Comparison of ENCODE assay signal across 8 cellular contexts in the genomic region with DNA sequence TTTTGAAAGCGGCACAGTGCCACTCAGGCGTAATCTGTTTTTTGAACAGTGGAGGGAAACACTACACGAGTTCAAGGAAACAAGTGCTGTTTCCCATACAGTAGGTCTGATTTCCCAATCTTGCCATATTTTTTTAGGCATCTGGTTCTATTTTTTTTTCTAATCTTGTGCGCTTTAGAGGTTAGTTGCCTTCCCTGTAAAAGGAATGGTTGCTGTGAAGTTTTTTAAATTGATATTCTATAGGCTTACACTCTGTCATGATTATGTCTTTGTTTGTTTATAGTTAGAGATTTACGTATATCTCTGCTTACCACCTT. TPM values are rescaled to one million over a fixed set of nuclear protein-coding genes. Genes with fewer than 3 reads are reported as not detected.
DNase-seq lines count a peak whose midpoint lies in the region; ATAC-seq and TF ChIP-seq lines count a peak whose summit lies in the region.

No MANE protein-coding gene starts in this region.

- peak overlapping the region; percentile 99 for H3K4me3 ChIP-seq in AG10803 (ENCODE audit: low read length)
- H3K4me3 ChIP-seq in LNCaP clone FGC (ENCODE audit: low read depth, low read length): peak overlapping the region; percentile 97
- H3K4me3 ChIP-seq in duodenal mucosa (ENCODE audit: low read depth in 1 of 2, low read length in 2 of 2): peak overlapping the region; percentile 100

- H3K4me1 ChIP-seq in duodenal mucosa (ENCODE audit: control insufficient read depth in 1 of 2, insufficient read depth in 2 of 2, low read length in 2 of 2): peaks cover 17 to 25% of the 10 kb centered on the region in 2 donors

- H3K36me3 ChIP-seq in duodenal mucosa (ENCODE audit: control insufficient read depth in 1 of 2, insufficient read depth in 2 of 2, low read length in 2 of 2): no peaks in the 10 kb centered on the region

- H3K36me3 Mint-ChIP-seq in natural killer cell treated with Interleukin-12 subunit alpha and Interleukin-12 subunit beta and Interleukin-15 and Interleukin-18, amount 100 ng/mL, for 72 hours: no peaks in the 10 kb centered on the region

- no peaks in the 10 kb centered on the region for H3K9me3 Mint-ChIP-seq in natural killer cell treated with Interleukin-12 subunit alpha and Interleukin-12 subunit beta and Interleukin-15 and Interleukin-18, amount 100 ng/mL, for 72 hours

- H3K27ac Mint-ChIP-seq in natural killer cell treated with Interleukin-12 subunit alpha and Interleukin-12 subunit beta and Interleukin-15 and Interleukin-18, amount 100 ng/mL, for 72 hours: peak overlapping the region; percentile 96

- TF ChIP-seq CTCF in AG10803 (conservative IDR thresholded peaks at IDR 0.05; ENCODE audit: low read length) (peak; percentile 16; the same call in 1 of the 2 replicates), LNCaP clone FGC (IDR thresholded peaks at IDR 0.05; ENCODE audit: control insufficient read depth, extremely low read depth, insufficient read depth) (no peak)

- no peaks in the 10 kb centered on the region for H3K27me3 Mint-ChIP-seq in natural killer cell treated with Interleukin-12 subunit alpha and Interleukin-12 subunit beta and Interleukin-15 and Interleukin-18, amount 100 ng/mL, for 72 hours

- H3K9me3 ChIP-seq in duodenal mucosa (ENCODE audit: control insufficient read depth in 1 of 2, low read length in 2 of 2): no peaks in the 10 kb centered on the region

- peak overlapping the region; percentile 36 to 71 for H3K9ac ChIP-seq in duodenal mucosa (ENCODE audit: low read depth in 1 of 2, low read length in 2 of 2)

- no peak for DNase-seq in AG10803 (ENCODE audit: low read depth)
- no peak for DNase-seq in LNCaP clone FGC (ENCODE audit: low read depth)
- DNase-seq in natural killer cell treated with Interleukin-12 subunit alpha and Interleukin-12 subunit beta and Interleukin-15 and Interleukin-18, amount 100 ng/mL, for 72 hours (ENCODE audit: low spot score): no peak
- no peak for DNase-seq in superior temporal gyrus (ENCODE audit: extremely low spot score)
- DNase-seq in activated CD4-positive, CD25-positive, alpha-beta regulatory T cell treated with anti-CD3 and anti-CD28 coated beads, Interleukin-2, amount 50 U/mL, for 72 hours: no peak
- no peak for DNase-seq in SW 1271 (lab: John Stamatoyannopoulos, UW)

- peak overlapping the region; percentile 100 for H3K4me3 Mint-ChIP-seq in natural killer cell treated with Interleukin-12 subunit alpha and Interleukin-12 subunit beta and Interleukin-15 and Interleukin-18, amount 100 ng/mL, for 72 hours

- H3K27me3 ChIP-seq in duodenal mucosa (ENCODE audit: control insufficient read depth in 1 of 2, insufficient read depth in 2 of 2, low read length in 2 of 2): no peaks in the 10 kb centered on the region

- H3K4me1 Mint-ChIP-seq in natural killer cell treated with Interleukin-12 subunit alpha and Interleukin-12 subunit beta and Interleukin-15 and Interleukin-18, amount 100 ng/mL, for 72 hours (ENCODE audit: low read depth in 2 of 2): peaks cover 35 to 37% of the 10 kb centered on the region in 2 donors

- peak overlapping the region; percentile 1 for H3K27ac ChIP-seq in duodenal mucosa (ENCODE audit: low read depth, low read length)

- ATAC-seq in natural killer cell treated with Interleukin-12 subunit alpha and Interleukin-12 subunit beta and Interleukin-15 and Interleukin-18, amount 100 ng/mL, for 72 hours: no peak
- ATAC-seq in GM21717 (IDR thresholded peaks at IDR 0.05; ENCODE audit: unreplicated experiment): no peak

RNA-seq across cellular contexts. Expression of a gene that starts 1.2 kb away (rescaled TPM):
- total RNA-seq in natural killer cell treated with Interleukin-12 subunit alpha and Interleukin-12 subunit beta and Interleukin-15 and Interleukin-18, amount 100 ng/mL, for 72 hours: 100 to 1,000 TPM; 145 to 291 TPM

RNA-seq across cellular contexts. Expression of a gene that starts 34.4 kb away (rescaled TPM):
- total RNA-seq in natural killer cell treated with Interleukin-12 subunit alpha and Interleukin-12 subunit beta and Interleukin-15 and Interleukin-18, amount 100 ng/mL, for 72 hours: 100 to 1,000 TPM; 137 to 181 TPM

RNA-seq across cellular contexts. Expression of a gene that starts 38.8 kb away (rescaled TPM):
- total RNA-seq in natural killer cell treated with Interleukin-12 subunit alpha and Interleukin-12 subunit beta and Interleukin-15 and Interleukin-18, amount 100 ng/mL, for 72 hours: 1 to 10 TPM; 4.4 to 6.9 TPM
